7 cellular contexts compared by ENCODE assay signal in genomic region chr4:26410385-26411293, GRCh38.
DNase-seq lines count a peak whose midpoint lies in the region; ATAC-seq and TF ChIP-seq lines count a peak whose summit lies in the region.

No MANE protein-coding gene starts in this region.

- intact Hi-C loops in right lobe of liver (cut with DNase I) (loop anchor here in 1 of 2 donors (10.0 kb wide), 1 partner anchor 326 kb away; no protein-coding TSS in a partner anchor), aorta (cut with DNase I) (loop anchor here (2.0 to 10.0 kb wide), 6 partner anchors 78 to 423 kb away; no protein-coding TSS in a partner anchor)

- ATAC-seq in GM18867 (IDR thresholded peaks at IDR 0.05; ENCODE audit: unreplicated experiment) (peak; percentile 75), right lobe of liver (peak; percentile 38 to 65 (median 52)), aorta (ENCODE audit: low FRiP score) (peak; percentile 70)

- H3K4me3 ChIP-seq in right lobe of liver (no peak overlapping the region), aorta (ENCODE audit: low read length in 2 of 2) (no peak overlapping the region)

- TF ChIP-seq POLR2A in right lobe of liver (IDR thresholded peaks at IDR 0.05), result no peak

- DNase-seq in DMS53 (lab: John Stamatoyannopoulos, UW) (peak; percentile 81), HuH-7.5 (ENCODE audit: low spot score) (peak; percentile 16), OCI-M1 (lab: John Stamatoyannopoulos, UW) (peak; percentile 78), cerebellum (ENCODE audit: low spot score) (peak; percentile 60), right lobe of liver (no peak), aorta (no peak)

- H3K9me3 ChIP-seq in right lobe of liver (no peaks in the 10 kb centered on the region), aorta (ENCODE audit: control insufficient read depth, low read length) (no peaks in the 10 kb centered on the region)

- peaks cover 0 to 13% (median 4%) of the 10 kb centered on the region in 4 donors for H3K4me1 ChIP-seq in right lobe of liver
- H3K4me1 ChIP-seq in aorta (ENCODE audit: control insufficient read depth in 1 of 2, insufficient read depth in 2 of 2, low read length in 2 of 2), result no peaks in the 10 kb centered on the region

- H3K36me3 ChIP-seq in right lobe of liver (peaks cover 0 to 4% (median 1%) of the 10 kb centered on the region in 4 donors), aorta (ENCODE audit: control insufficient read depth in 1 of 2, insufficient read depth in 2 of 2, low read length in 1 of 2) (peaks cover 2 to 4% of the 10 kb centered on the region in 2 donors)

- H3K27ac ChIP-seq in right lobe of liver, result no peak overlapping the region
- no peak overlapping the region for H3K27ac ChIP-seq in aorta (ENCODE audit: low read depth in 1 of 2, low read length in 2 of 2)

- 5% methylated on average over 2 of the region's 2 CpGs for WGBS in right lobe of liver (ENCODE audit: insufficient coverage, low coverage, low lambda C conversion rate, missing lambda C conversion rate)
- WGBS in aorta, 2 donors, result 3 to 7% methylated on average over 2 of the region's 2 CpGs

- H3K27me3 ChIP-seq in right lobe of liver (no peaks in the 10 kb centered on the region), aorta (ENCODE audit: control insufficient read depth in 1 of 2, insufficient read depth in 2 of 2, low read length in 1 of 2) (no peaks in the 10 kb centered on the region)

- TF ChIP-seq CTCF in right lobe of liver (IDR thresholded peaks at IDR 0.05), result peak; percentile 59 to 72 (median 66)

Comparison
In these comparisons a context has a peak if more than half of its experiments do, and no peak if none do; other contexts are left out.
1. DNase-seq: peak in DMS53 (single experiment), HuH-7.5 (single experiment), OCI-M1 (single experiment) and cerebellum (single experiment); none in right lobe of liver (0 of 3) and aorta (0 of 2).
2. Peak in every context shown above with its lines, with median percentiles within 50 percentile points of each other: ATAC-seq.